ENCODE assay signal across 8 cellular contexts in genomic region chr7:65981965-65982792, GRCh38. TPM values are rescaled to one million over a fixed set of nuclear protein-coding genes. Genes with fewer than 3 reads are reported as not detected.
DNase-seq lines count a peak whose midpoint lies in the region; ATAC-seq and TF ChIP-seq lines count a peak whose summit lies in the region.

Gene GUSB, minus strand, starts transcription at chr7:65982213. Its CDS starts 30 bp downstream, at chr7:65982183.

- H3K9me3 ChIP-seq in AG04450 (ENCODE audit: control insufficient read depth, insufficient read depth, low read length) (no peaks in the 10 kb centered on the region; the same call in 1 of the 2 replicates), mammary epithelial cell (replicated peaks; ENCODE audit: insufficient read depth, low read length) (no peaks in the 10 kb centered on the region), iPS-20b (ENCODE audit: insufficient read depth, low read depth, low read length) (no peaks in the 10 kb centered on the region)

- H3K4me1 ChIP-seq in mammary epithelial cell (ENCODE audit: insufficient read depth, low read length) (peaks cover 6% of the 10 kb centered on the region), iPS-20b (ENCODE audit: insufficient read depth, low read length) (no peaks in the 10 kb centered on the region)

- 15% methylated on average over 11 of the region's 62 CpGs for WGBS in mammary epithelial cell (ENCODE audit: low coverage, missing lambda C conversion rate)

- peak; percentile 85 for ATAC-seq in GM18909 (IDR thresholded peaks at IDR 0.05; ENCODE audit: poor library complexity, unreplicated experiment)
- ATAC-seq in HG03159 (IDR thresholded peaks at IDR 0.05; ENCODE audit: unreplicated experiment): peak; percentile 76

- CTCF ChIA-PET in AG04450 (lab: Charles Lee): interaction anchor here (0.7 kb wide), 1 partner anchor 49 kb away, joined by 4 read pairs; no protein-coding TSS in a partner anchor
- CTCF ChIA-PET in mammary epithelial cell (lab: Charles Lee; ENCODE audit: low non-redundant PET): no interaction called here

- peak within 1 kb of the TSS; percentile 72 for H3K4me2 ChIP-seq in mammary epithelial cell (ENCODE audit: insufficient read depth, low read depth, low read length)

- intact Hi-C loops in mammary epithelial cell (cut with micrococcal nuclease): loop anchor here (10.0 kb wide), 1 partner anchor 227 kb away; no protein-coding TSS in a partner anchor

- in situ Hi-C loops in mammary epithelial cell (cut with MboI; ENCODE audit: low sequenced_read_pairs in 2 of 2): no loop called here

- no peaks in the 10 kb centered on the region for H4K20me1 ChIP-seq in mammary epithelial cell (ENCODE audit: insufficient read depth, low read length)

- peak within 1 kb of the TSS; percentile 95 for H2AFZ ChIP-seq in mammary epithelial cell (ENCODE audit: low read depth, low read length)

- dilution Hi-C loops in mammary epithelial cell (cut with HindIII; ENCODE audit: low sequenced_read_pairs): no loop called here

- H3K27me3 ChIP-seq in AG04450 (ENCODE audit: control insufficient read depth, insufficient read depth, low read length) (no peaks in the 10 kb centered on the region), mammary epithelial cell (ENCODE audit: insufficient read depth, low read length) (no peaks in the 10 kb centered on the region), iPS-20b (ENCODE audit: insufficient read depth, low read length) (no peaks in the 10 kb centered on the region)

- H3K27ac ChIP-seq in AG04450 (ENCODE audit: low read depth, low read length) (peak within 1 kb of the TSS; percentile 52), mammary epithelial cell (ENCODE audit: insufficient read depth, low read depth, low read length) (peak within 1 kb of the TSS; percentile 47), iPS-20b (ENCODE audit: low read length) (peak within 1 kb of the TSS; percentile 40), skin epidermis (peak within 1 kb of the TSS in 20 of 21 experiments; percentile 76 to 95 (median 88))

- H3K36me3 ChIP-seq in mammary epithelial cell (ENCODE audit: insufficient read depth, low read length) (no peaks in the 10 kb centered on the region), iPS-20b (ENCODE audit: insufficient read depth, low read depth, low read length) (peaks cover 23% of the 10 kb centered on the region)

- no peak for TF ChIP-seq CTCF in AG04450 (IDR thresholded peaks at IDR 0.05; ENCODE audit: low read depth, low read length)
- no peak for TF ChIP-seq CTCF in WI38 (IDR thresholded peaks at IDR 0.05; ENCODE audit: low read depth, low read length)
- TF ChIP-seq CTCF in mammary epithelial cell (conservative IDR thresholded peaks at IDR 0.05 in 1 of 2, IDR thresholded peaks at IDR 0.05 in 1 of 2; ENCODE audit: extremely low read depth in 1 of 2, insufficient read depth in 1 of 2, low read depth in 1 of 2, low read length in 2 of 2): no peak

- no TSS peak for BruUV-seq in mammary epithelial cell (replicated peaks; lab: Mats Ljungman, UMichigan)

- DNase-seq in AG04450 (ENCODE audit: low read depth, low spot score) (peak; percentile 53), NCI-H2227 treated with DMSO at 0.1 percent for 48 hours (lab: John Stamatoyannopoulos, UW) (peak; percentile 93), mammary epithelial cell (peak; percentile 81)

- peaks cover 27% of the 10 kb centered on the region for H3K79me2 ChIP-seq in mammary epithelial cell (ENCODE audit: insufficient read depth, low read length)

- H3K4me3 ChIP-seq in AG04450 (ENCODE audit: low read depth, low read length) (peak within 1 kb of the TSS; percentile 73), WI38 (ENCODE audit: low read depth, low read length) (peak within 1 kb of the TSS; percentile 84), mammary epithelial cell (replicated peaks in 1 of 3; ENCODE audit: insufficient read depth in 1 of 3, low read depth in 2 of 3, low read length in 3 of 3) (peak within 1 kb of the TSS; percentile 74 to 97 (median 86)), iPS-20b (ENCODE audit: low read length) (peak within 1 kb of the TSS; percentile 75), skin epidermis (peak within 1 kb of the TSS; percentile 67 to 94 (median 85))

- POLR2A ChIA-PET in AG04450 (lab: Yijun Ruan, JAX): interaction anchor here (0.6 kb wide), 1 partner anchor 822 kb away, joined by 4 read pairs; no protein-coding TSS in a partner anchor

- H3K9ac ChIP-seq in mammary epithelial cell (ENCODE audit: insufficient read depth, low read length) (peak within 1 kb of the TSS; percentile 49), iPS-20b (ENCODE audit: low read depth, low read length) (peak within 1 kb of the TSS; percentile 87)

RNA-seq across cellular contexts. Expression of gene GUSB, which starts in this region (rescaled TPM):
- polyA plus RNA-seq in AG04450 (2011; rRNA removed): 49.3 and 53.9 TPM in 2 replicates
- polyA minus RNA-seq in AG04450 (2011; rRNA and poly(A)+ RNA removed): 23.8 and 39.9 TPM in 2 replicates
- total RNA-seq in mammary epithelial cell: 10 to 100 TPM; 13.3 to 22.4 TPM
- 30.4 TPM for polyA plus RNA-seq in mammary epithelial cell
- 29.6 TPM for polyA minus RNA-seq in mammary epithelial cell

Comparison
In these comparisons a context has a peak if more than half of its experiments do, and no peak if none do; other contexts are left out.
1. Peak in every context shown above with its lines: DNase-seq, ATAC-seq, H3K4me3 ChIP-seq and H3K27ac ChIP-seq.